ENCODE assay signal across 24 cellular contexts in the genomic region with DNA sequence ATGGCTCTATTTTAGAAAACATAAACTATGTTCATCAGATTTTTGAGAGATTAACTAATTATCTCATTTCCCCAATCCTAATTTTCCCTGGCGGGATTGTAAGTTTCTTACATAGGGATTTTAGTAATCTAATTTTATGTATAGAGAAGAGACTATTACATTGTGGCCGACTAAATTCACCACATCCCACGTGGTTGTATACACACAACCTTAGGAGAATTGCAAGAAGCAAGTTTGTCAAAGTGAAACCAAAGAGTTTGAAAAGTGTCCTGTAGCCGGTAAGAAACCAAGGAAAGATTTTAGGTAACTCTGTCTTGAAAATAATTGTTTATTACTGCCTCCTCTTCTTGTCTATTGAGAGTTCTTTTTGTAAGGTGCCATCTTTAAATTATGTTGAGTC.
A peak's percentile ranks its signal among the peaks of the same experiment; 100 is the strongest.
DNase-seq lines count a peak whose midpoint lies in the region; ATAC-seq, FAIRE-seq and TF ChIP-seq lines count a peak whose summit lies in the region.
"Had no signal": no experiment of that assay in that cellular context is flagged by ENCODE, and none has a peak within 500 bp of the region (broad histone marks: within the 10 kb centered on the region; RNA-seq: fewer than 3 reads in every experiment).

No MANE protein-coding gene starts in this region.

- H3K9me3 ChIP-seq in astrocyte (ENCODE audit: insufficient read depth, low read depth, low read length) (no peaks in the 10 kb centered on the region), osteoblast (ENCODE audit: low read depth, low read length) (no peaks in the 10 kb centered on the region)
- H3K9me3 ChIP-seq: SJCRH30 had no signal

- H3K9me3 Mint-ChIP-seq in HFFc6 = peaks cover 5% of the 10 kb centered on the region
- H3K9me3 Mint-ChIP-seq in astrocyte (ENCODE audit: unreplicated experiment) = peaks cover 4% of the 10 kb centered on the region

- peaks cover 88% of the 10 kb centered on the region for H3K4me1 Mint-ChIP-seq in HFFc6 (ENCODE audit: low read depth)
- peaks cover 12% of the 10 kb centered on the region for H3K4me1 Mint-ChIP-seq in astrocyte (ENCODE audit: low read depth, unreplicated experiment)
- H3K4me1 Mint-ChIP-seq: T-cell had no signal

- H3K4me2 ChIP-seq in astrocyte (ENCODE audit: low read length) (peak overlapping the region; percentile 11), osteoblast (ENCODE audit: insufficient read depth, low read length) (peak overlapping the region; percentile 57)
- H3K4me2 ChIP-seq: BLaER1 treated with 17β-estradiol and CSF1 and Interleukin-3, amounts not matched to agents 10 nM and 100 nM had no signal

- H3K9ac ChIP-seq in astrocyte (ENCODE audit: low read length) = no peak overlapping the region
- H3K9ac ChIP-seq: BLaER1 treated with 17β-estradiol and CSF1 and Interleukin-3, amounts not matched to agents 10 nM and 100 nM had no signal

- H3K4me1 ChIP-seq in ACC112 (ENCODE audit: control insufficient read depth, insufficient read depth, low read length, unreplicated experiment) (peaks cover 73% of the 10 kb centered on the region), astrocyte (ENCODE audit: insufficient read depth, low read length) (no peaks in the 10 kb centered on the region), osteoblast (ENCODE audit: insufficient read depth, low read length) (peaks cover 52% of the 10 kb centered on the region)
- H3K4me1 ChIP-seq: BLaER1 treated with 17β-estradiol and CSF1 and Interleukin-3, amounts not matched to agents 10 nM and 100 nM; HAP-1; SJCRH30 had no signal

- no peaks in the 10 kb centered on the region for H3K79me2 ChIP-seq in ACC112 (ENCODE audit: control insufficient read depth, insufficient read depth, low read length, unreplicated experiment)
- H3K79me2 ChIP-seq in astrocyte (ENCODE audit: insufficient read depth, low read length) = no peaks in the 10 kb centered on the region
- H3K79me2 ChIP-seq in osteoblast (ENCODE audit: insufficient read depth, low read length) = no peaks in the 10 kb centered on the region

- FAIRE-seq in astrocyte (lab: Jason Lieb, UNC) = no peak
- FAIRE-seq: G401.6, HepG2, K562, RCC 7860 had no signal

- H3K36me3 ChIP-seq in ACC112 (ENCODE audit: insufficient read depth, low read length) (no peaks in the 10 kb centered on the region), astrocyte (ENCODE audit: insufficient read depth, low read length) (no peaks in the 10 kb centered on the region), osteoblast (ENCODE audit: insufficient read depth, low read length) (no peaks in the 10 kb centered on the region)
- H3K36me3 ChIP-seq: BLaER1 treated with 17β-estradiol and CSF1 and Interleukin-3, amounts not matched to agents 10 nM and 100 nM; HAP-1; SJCRH30 had no signal

- H3K27me3 Mint-ChIP-seq in HFFc6 (ENCODE audit: insufficient read depth) (no peaks in the 10 kb centered on the region; the same call in 1 of the 2 replicates), astrocyte (ENCODE audit: low read depth, unreplicated experiment) (no peaks in the 10 kb centered on the region)
- H3K27me3 Mint-ChIP-seq: CD4-positive, alpha-beta T cell; T-cell had no signal

- ATAC-seq in HG02588 (IDR thresholded peaks at IDR 0.05; ENCODE audit: unreplicated experiment) = no peak
- no peak for ATAC-seq in HG03460 (IDR thresholded peaks at IDR 0.05; ENCODE audit: unreplicated experiment)
- ATAC-seq: HepG2, K562, T-cell had no signal

- TF ChIP-seq CTCF in HFFc6 (IDR thresholded peaks at IDR 0.05) (no peak), astrocyte (IDR thresholded peaks at IDR 0.05; ENCODE audit: insufficient read depth, low read depth, low read length) (no peak), osteoblast (IDR thresholded peaks at IDR 0.05; ENCODE audit: extremely low read depth, low read depth, low read length) (no peak)

- H2AFZ ChIP-seq in ACC112 (ENCODE audit: low read length, unreplicated experiment) = peak overlapping the region; percentile 90
- H2AFZ ChIP-seq in astrocyte (ENCODE audit: low read depth, low read length) = no peak overlapping the region
- peak overlapping the region; percentile 12 for H2AFZ ChIP-seq in osteoblast (ENCODE audit: low read length)

- no peak for DNase-seq in HFFc6
- no peak for DNase-seq in astrocyte (ENCODE audit: low read depth)
- DNase-seq in osteoblast (ENCODE audit: insufficient read length, low spot score, missing footprints) = no peak
- no peak for DNase-seq in SIG-M5 treated with dmso at 0.1 percent for 504 hours (lab: John Stamatoyannopoulos, UW; ENCODE audit: unreplicated experiment)
- DNase-seq: CD4-positive, alpha-beta T cell; DMS53; GOT3; MM.1S; NCI-H1048; NCI-H1417; NCI-H1694; NCI-H2029 treated with DMSO at 0.1 percent for 48 hours; NCI-H526 treated with DMSO at 0.1 percent for 48 hours; SJCRH30; T-cell had no signal

- H3K27ac ChIP-seq in ACC112 (ENCODE audit: low read depth, low read length) (peak overlapping the region; percentile 96), astrocyte (ENCODE audit: low read depth, low read length) (no peak overlapping the region), osteoblast (ENCODE audit: low read depth, low read length) (peak overlapping the region; percentile 97)
- H3K27ac ChIP-seq: BLaER1 treated with 17β-estradiol and CSF1 and Interleukin-3, amounts not matched to agents 10 nM and 100 nM; SJCRH30 had no signal

- H3K4me3 ChIP-seq in ACC112 (ENCODE audit: low read depth, low read length) (peak overlapping the region; percentile 43), astrocyte (ENCODE audit: insufficient read depth, low read depth, low read length) (no peak overlapping the region), osteoblast (ENCODE audit: insufficient read depth, low read length) (no peak overlapping the region)
- H3K4me3 ChIP-seq: BLaER1 treated with 17β-estradiol and CSF1 and Interleukin-3, amounts not matched to agents 10 nM and 100 nM; HAP-1; K562; SJCRH30 had no signal

- H4K20me1 ChIP-seq in astrocyte (ENCODE audit: insufficient read depth, low read length) (no peaks in the 10 kb centered on the region), osteoblast (ENCODE audit: insufficient read depth, low read length) (no peaks in the 10 kb centered on the region)
- H4K20me1 ChIP-seq: BLaER1 treated with 17β-estradiol and CSF1 and Interleukin-3, amounts not matched to agents 10 nM and 100 nM had no signal

- no peaks in the 10 kb centered on the region for H3K27me3 ChIP-seq in ACC112 (ENCODE audit: insufficient read depth, low read length)
- no peaks in the 10 kb centered on the region for H3K27me3 ChIP-seq in astrocyte (ENCODE audit: insufficient read depth, low read length)
- no peaks in the 10 kb centered on the region for H3K27me3 ChIP-seq in osteoblast (ENCODE audit: insufficient read depth, low read length)
- H3K27me3 ChIP-seq: BLaER1 treated with 17β-estradiol and CSF1 and Interleukin-3, amounts not matched to agents 10 nM and 100 nM; SJCRH30 had no signal

- H3K36me3 Mint-ChIP-seq in HFFc6 (ENCODE audit: low read depth) = peaks cover 15% of the 10 kb centered on the region
- H3K36me3 Mint-ChIP-seq in astrocyte (ENCODE audit: low read depth, unreplicated experiment) = no peaks in the 10 kb centered on the region

- H3K27ac Mint-ChIP-seq in HFFc6 = peak overlapping the region; percentile 94
- H3K27ac Mint-ChIP-seq in astrocyte (ENCODE audit: unreplicated experiment) = peak overlapping the region; percentile 90
- H3K27ac Mint-ChIP-seq: CD4-positive, alpha-beta T cell; T-cell had no signal

- H3K4me3 Mint-ChIP-seq in HFFc6 = peak overlapping the region; percentile 64
- no peak overlapping the region for H3K4me3 Mint-ChIP-seq in astrocyte (ENCODE audit: unreplicated experiment)
- H3K4me3 Mint-ChIP-seq: CD4-positive, alpha-beta T cell; T-cell had no signal
